Comparison of ENCODE assay signal across 30 cellular contexts in the genomic region with DNA sequence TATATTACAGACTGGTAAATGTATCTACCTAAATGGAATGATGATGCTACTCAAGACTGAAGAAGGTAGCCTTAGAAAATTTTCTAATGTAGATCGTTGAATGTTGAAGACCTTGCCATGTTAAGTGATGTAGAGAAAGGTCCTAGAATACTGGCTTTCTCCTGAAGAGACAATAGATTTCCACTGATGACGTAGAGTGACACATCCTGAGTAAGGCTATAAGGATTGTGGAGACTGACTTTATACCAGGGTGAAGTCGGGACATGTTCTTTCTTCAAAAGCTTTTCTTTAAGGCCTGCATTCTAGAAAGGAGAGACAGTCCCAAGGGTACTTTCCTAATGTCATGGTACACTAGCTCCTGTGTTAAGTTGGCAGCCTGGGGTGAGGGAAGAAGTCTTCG. TPM values are rescaled to one million over a fixed set of nuclear protein-coding genes. Genes with fewer than 3 reads are reported as not detected.
"Had no signal": no experiment of that assay in that cellular context is flagged by ENCODE, and none has a peak within 500 bp of the region (broad histone marks: within the 10 kb centered on the region; RNA-seq: fewer than 3 reads in every experiment).

No MANE protein-coding gene starts in this region.

- H3K36me3 ChIP-seq: ovary, spleen, stomach, thoracic aorta, thyroid gland, tibial nerve, upper lobe of left lung, vagina had no signal

- DNase-seq: naive thymus-derived CD8-positive, alpha-beta T cell; nephron progenitor cell; occipital lobe; ovary; posterior cingulate gyrus; psoas muscle; right cardiac atrium; spleen; stimulated activated CD4-positive, alpha-beta T cell treated with anti-CD3 and anti-CD28 coated beads, Interleukin-12 subunit alpha, Interleukin-12 subunit beta, amount 100 ng/mL, for 4 hours; stimulated activated CD4-positive, alpha-beta T cell treated with anti-CD3 and anti-CD28 coated beads, Interleukin-1b, Interleukin-23, amount 100 ng/mL, for 48 hours; stimulated activated CD4-positive, alpha-beta T cell treated with anti-CD3 and anti-CD28 coated beads, Interleukin-2, amount 100 ng/mL, for 48 hours; stimulated activated CD4-positive, alpha-beta T cell treated with anti-CD3 and anti-CD28 coated beads, Interleukin-4, amount 100 ng/mL, for 24 hours; stimulated activated naive B cell treated with anti-CD40 and anti-IgM and Interleukin-4, amounts not matched to agents 10 μg/mL and 1 μg/mL and 100 μg/mL, for 72 hours; stimulated activated naive CD4-positive, alpha-beta T cell treated with Interleukin-2 at 50 U/mL for 16 hours; stomach; thyroid gland; trophoblast cell; upper lobe of left lung had no signal

- ATAC-seq: naive thymus-derived CD8-positive, alpha-beta T cell; natural killer cell treated with Interleukin-12 subunit alpha and Interleukin-12 subunit beta and Interleukin-15 and Interleukin-18, amount 100 ng/mL, for 72 hours; psoas muscle; right cardiac atrium; sciatic nerve; stimulated activated effector memory CD8-positive, alpha-beta T cell treated with anti-CD3 and anti-CD28 coated beads, Interleukin-12 subunit alpha, Interleukin-12 subunit beta, amount 100 ng/mL, for 72 hours; stimulated activated naive B cell treated with anti-CD40 and anti-IgM and Interleukin-4, amounts not matched to agents 10 μg/mL and 1 μg/mL and 100 μg/mL, for 72 hours had no signal

- H3K4me3 ChIP-seq: ovary, psoas muscle, skin epidermis, smooth muscle cell, spleen, stomach, thoracic aorta, thyroid gland, tibial nerve, upper lobe of left lung, vagina had no signal

- H3K9me3 ChIP-seq: ovary, psoas muscle, spleen, stomach, thoracic aorta, thyroid gland, tibial nerve, upper lobe of left lung, vagina had no signal

- H2AFZ ChIP-seq: parathyroid adenoma had no signal

- H3K27ac ChIP-seq: ovary, parathyroid adenoma, psoas muscle, skin epidermis, spleen, stomach, thoracic aorta, thyroid gland, tibial nerve, upper lobe of left lung, vagina had no signal

- H3K79me2 ChIP-seq: parathyroid adenoma had no signal

- H3K9ac ChIP-seq: parathyroid adenoma had no signal

- H3K4me1 ChIP-seq: parathyroid adenoma, psoas muscle, spleen, stomach, thyroid gland, tibial nerve, upper lobe of left lung, vagina had no signal

- H3K4me2 ChIP-seq: smooth muscle cell had no signal

- H3K27me3 ChIP-seq: ovary, spleen, stomach, thyroid gland, tibial nerve, upper lobe of left lung, vagina had no signal

RNA-seq across cellular contexts. Expression of gene PCDH15, which starts 58.6 kb away (rescaled TPM):
- total RNA-seq: naive thymus-derived CD8-positive, alpha-beta T cell; natural killer cell treated with Interleukin-12 subunit alpha and Interleukin-12 subunit beta and Interleukin-15 and Interleukin-18, amount 100 ng/mL, for 72 hours; osteoblast; psoas muscle; renal cortical epithelial cell; smooth muscle cell; subcutaneous adipose tissue; thyroid gland; tibial nerve had no signal
- polyA plus RNA-seq: naive thymus-derived CD8-positive, alpha-beta T cell; psoas muscle; smooth muscle cell; stomach had no signal
